8 cellular contexts compared by ENCODE assay signal in the genomic region with DNA sequence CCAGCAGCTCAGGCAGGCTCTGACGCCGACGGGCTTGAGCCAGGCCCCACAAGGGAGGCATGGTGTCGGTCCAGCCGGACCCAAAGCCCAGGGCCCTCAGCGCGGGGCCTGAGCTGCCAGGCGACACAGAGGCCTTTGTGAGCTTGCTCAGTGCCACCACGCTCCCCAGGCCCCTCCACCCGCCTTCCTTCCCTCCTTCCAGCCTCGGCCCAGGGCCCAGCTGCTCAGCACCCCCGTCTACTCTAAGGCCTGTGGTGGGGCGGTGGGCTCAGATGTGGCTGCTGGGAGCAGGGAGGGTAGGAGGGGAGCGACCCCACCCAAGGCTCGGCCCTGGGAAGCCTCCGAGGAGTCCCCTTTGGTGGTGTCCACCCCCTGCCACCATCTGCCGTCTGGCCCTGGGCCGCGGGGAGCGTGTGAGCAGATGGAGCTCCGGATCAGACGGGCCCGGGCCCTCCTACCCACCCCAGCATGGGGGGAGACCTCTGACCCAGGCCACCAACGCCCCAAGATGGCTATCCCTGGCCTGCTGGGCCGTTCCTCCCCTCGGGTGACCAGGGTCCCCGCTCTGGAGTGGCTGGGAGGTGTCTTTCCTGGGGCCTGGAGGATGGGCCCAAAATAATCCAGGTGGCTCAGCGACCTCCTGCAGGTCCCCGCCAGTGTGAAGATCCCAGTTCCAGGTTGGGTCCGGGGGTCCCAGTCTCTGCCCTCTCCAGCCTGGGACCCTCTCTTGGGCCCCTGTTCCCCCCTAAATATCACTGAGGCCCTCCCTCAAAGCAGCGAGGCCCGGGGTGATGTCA. TPM values are rescaled to one million over a fixed set of nuclear protein-coding genes. Genes with fewer than 3 reads are reported as not detected.
DNase-seq lines count a peak whose midpoint lies in the region; ATAC-seq and TF ChIP-seq lines count a peak whose summit lies in the region.

No MANE protein-coding gene starts in this region.

- H2AFZ ChIP-seq in PC-9 (no peak overlapping the region), neural progenitor cell (replicated peaks) (no peak overlapping the region)

- TF ChIP-seq CTCF in AG04450 (IDR thresholded peaks at IDR 0.05; ENCODE audit: low read depth, low read length) (no peak), PC-9 (conservative IDR thresholded peaks at IDR 0.05) (no peak), neural progenitor cell (IDR thresholded peaks at IDR 0.05) (no peak)

- intact Hi-C loops in PC-9 (cut with micrococcal nuclease; ENCODE audit: unreplicated experiment), result no loop called here

- POLR2A ChIA-PET in AG04450 (lab: Yijun Ruan, JAX), result interaction anchor here (0.6 to 1.2 kb wide), 5 partner anchors 7 to 241 kb away, joined by 3 to 4 read pairs (median 3); partner anchors contain the start of gene PIAS4
- POLR2A ChIA-PET in PC-9 (lab: Charles Lee; ENCODE audit: unreplicated experiment), result interaction anchor here (0.5 to 0.6 kb wide), 2 partner anchors 21 to 210 kb away, joined by 6 to 14 read pairs; no protein-coding TSS in a partner anchor

- peaks cover 3% of the 10 kb centered on the region for H3K4me1 Mint-ChIP-seq in neural progenitor cell

- H3K36me3 Mint-ChIP-seq in neural progenitor cell, result peaks cover 6% of the 10 kb centered on the region

- H3F3A ChIP-seq in PC-9 (ENCODE audit: insufficient read depth, low read depth) (peaks cover 47% of the 10 kb centered on the region; the same call in 1 of the 2 replicates), neural progenitor cell (ENCODE audit: low read depth) (peaks cover 8% of the 10 kb centered on the region)

- H3K27ac ChIP-seq in AG04450 (ENCODE audit: low read depth, low read length) (peak overlapping the region; percentile 84), PC-9 (peak overlapping the region; percentile 96), esophagus (ENCODE audit: low read depth in 2 of 2, low read length in 1 of 2) (peak overlapping the region; percentile 94 to 99), neural progenitor cell (peak overlapping the region; percentile 78)

- H3K9me2 ChIP-seq in PC-9 (ENCODE audit: insufficient read depth), result no peaks in the 10 kb centered on the region

- no peak overlapping the region for H3K27ac Mint-ChIP-seq in neural progenitor cell

- TSS peak; percentile 88 for BruUV-seq in PC-9 (replicated peaks; lab: Mats Ljungman, UMichigan)

- H3K36me3 ChIP-seq in PC-9 (ENCODE audit: low read depth) (no peaks in the 10 kb centered on the region), esophagus (ENCODE audit: control insufficient read depth in 2 of 2, insufficient read depth in 2 of 2, low read length in 1 of 2) (peaks cover 4 to 31% of the 10 kb centered on the region in 2 donors), neural progenitor cell (no peaks in the 10 kb centered on the region)

- H3K4me3 ChIP-seq in AG04450 (ENCODE audit: low read depth, low read length) (peak overlapping the region; percentile 22; the same call in 1 of the 2 replicates), PC-9 (peak overlapping the region; percentile 47; the same call in 1 of the 2 replicates), esophagus (ENCODE audit: low read depth in 1 of 2, low read length in 2 of 2) (peak overlapping the region; percentile 81 to 83), neural progenitor cell (no peak overlapping the region)

- peaks cover 15% of the 10 kb centered on the region for H3K9me3 ChIP-seq in AG04450 (ENCODE audit: control insufficient read depth, insufficient read depth, low read length)
- H3K9me3 ChIP-seq in PC-9 (ENCODE audit: insufficient read depth, low read depth), result no peaks in the 10 kb centered on the region
- H3K9me3 ChIP-seq in esophagus (ENCODE audit: control insufficient read depth in 2 of 2, insufficient read depth in 1 of 2, low read depth in 1 of 2, low read length in 1 of 2), result no peaks in the 10 kb centered on the region
- H3K9me3 ChIP-seq in neural progenitor cell (ENCODE audit: low read depth), result no peaks in the 10 kb centered on the region

- DNase-seq in AG04450 (ENCODE audit: low read depth, low spot score), result no peak
- DNase-seq in PC-9, result no peak
- DNase-seq in neural progenitor cell (ENCODE audit: low spot score), result no peak
- no peak for DNase-seq in NCI-H748 treated with DMSO at 0.1 percent for 48 hours (lab: John Stamatoyannopoulos, UW)
- no peak for DNase-seq in GM19238 (ENCODE audit: insufficient read length, low spot score)

- peak overlapping the region; percentile 37 for H3K9ac ChIP-seq in neural progenitor cell

- CTCF ChIA-PET in AG04450 (lab: Charles Lee), result interaction anchor here (0.9 kb wide), 1 partner anchor 81 kb away, joined by 3 read pairs; no protein-coding TSS in a partner anchor
- CTCF ChIA-PET in PC-9 (lab: Charles Lee), result interaction anchor here (1.0 kb wide), 1 partner anchor 73 kb away, joined by 4 read pairs; no protein-coding TSS in a partner anchor

- no peaks in the 10 kb centered on the region for H3K9me3 Mint-ChIP-seq in neural progenitor cell

- no peaks in the 10 kb centered on the region for H3K27me3 ChIP-seq in AG04450 (ENCODE audit: control insufficient read depth, insufficient read depth, low read length)
- H3K27me3 ChIP-seq in PC-9 (ENCODE audit: insufficient read depth, low read depth), result no peaks in the 10 kb centered on the region
- no peaks in the 10 kb centered on the region for H3K27me3 ChIP-seq in esophagus (ENCODE audit: control insufficient read depth in 1 of 2, insufficient read depth in 2 of 2, low read length in 2 of 2)
- no peaks in the 10 kb centered on the region for H3K27me3 ChIP-seq in neural progenitor cell

- H4K20me1 ChIP-seq in PC-9 (ENCODE audit: insufficient read depth), result peaks cover 54% of the 10 kb centered on the region
- H4K20me1 ChIP-seq in neural progenitor cell (ENCODE audit: low read depth), result peaks cover 73% of the 10 kb centered on the region

- ATAC-seq in GM21526 (IDR thresholded peaks at IDR 0.05; ENCODE audit: low FRiP score, unreplicated experiment) (no peak), HG03469 (IDR thresholded peaks at IDR 0.05; ENCODE audit: unreplicated experiment) (no peak)

- 23 to 37% methylated on average over 26 to 32 of the region's 32 CpGs for whole genome bisulfite sequencing in esophagus, 2 donors

- peaks cover 7% of the 10 kb centered on the region for H3K27me3 Mint-ChIP-seq in neural progenitor cell (ENCODE audit: insufficient read depth, low read depth)

- H3K79me2 ChIP-seq in PC-9 (ENCODE audit: low read depth) (peaks cover 93% of the 10 kb centered on the region), neural progenitor cell (ENCODE audit: low read depth) (peaks cover 75% of the 10 kb centered on the region)

- H3K4me3 Mint-ChIP-seq in neural progenitor cell, result no peak overlapping the region

- H3K4me2 ChIP-seq in PC-9, result peak overlapping the region; percentile 91
- H3K4me2 ChIP-seq in neural progenitor cell, result no peak overlapping the region

- H3K4me1 ChIP-seq in PC-9 (replicated peaks; ENCODE audit: insufficient read depth) (peaks cover 63% of the 10 kb centered on the region), esophagus (ENCODE audit: control insufficient read depth in 2 of 2, insufficient read depth in 2 of 2, low read length in 1 of 2) (peaks cover 8 to 46% of the 10 kb centered on the region in 2 donors), neural progenitor cell (no peaks in the 10 kb centered on the region)

RNA-seq across cellular contexts. Expression of gene ZBTB7A, which starts 7.8 kb away (rescaled TPM):
- polyA plus RNA-seq in AG04450 (2011; rRNA removed) (2.7 and 4.0 TPM in 2 replicates), esophagus (10 to 100 TPM; 22.4 to 29.7 TPM)
- polyA minus RNA-seq in AG04450 (2011; rRNA and poly(A)+ RNA removed), result 2.2 and 2.7 TPM in 2 replicates
- total RNA-seq in PC-9 (2021) (41.2 and 48.2 TPM in 2 replicates), neural progenitor cell (ENCODE audit: low replicate concordance) (4.0 and 10.0 TPM in 2 replicates)

RNA-seq across cellular contexts. Expression of gene PIAS4, which starts 51.4 kb away (rescaled TPM):
- polyA plus RNA-seq in AG04450 (2011; rRNA removed) (9.0 and 12.0 TPM in 2 replicates), esophagus (10 to 100 TPM in 1 of 2 donors, 1 to 10 TPM in 1; 9.6 to 10.9 TPM)
- 13.6 and 17.2 TPM in 2 replicates for polyA minus RNA-seq in AG04450 (2011; rRNA and poly(A)+ RNA removed)
- total RNA-seq in PC-9 (2021) (25.5 and 26.5 TPM in 2 replicates), neural progenitor cell (ENCODE audit: low replicate concordance) (17.0 and 34.1 TPM in 2 replicates)
